Comparison of ENCODE assay signal across 14 cellular contexts in the genomic region with DNA sequence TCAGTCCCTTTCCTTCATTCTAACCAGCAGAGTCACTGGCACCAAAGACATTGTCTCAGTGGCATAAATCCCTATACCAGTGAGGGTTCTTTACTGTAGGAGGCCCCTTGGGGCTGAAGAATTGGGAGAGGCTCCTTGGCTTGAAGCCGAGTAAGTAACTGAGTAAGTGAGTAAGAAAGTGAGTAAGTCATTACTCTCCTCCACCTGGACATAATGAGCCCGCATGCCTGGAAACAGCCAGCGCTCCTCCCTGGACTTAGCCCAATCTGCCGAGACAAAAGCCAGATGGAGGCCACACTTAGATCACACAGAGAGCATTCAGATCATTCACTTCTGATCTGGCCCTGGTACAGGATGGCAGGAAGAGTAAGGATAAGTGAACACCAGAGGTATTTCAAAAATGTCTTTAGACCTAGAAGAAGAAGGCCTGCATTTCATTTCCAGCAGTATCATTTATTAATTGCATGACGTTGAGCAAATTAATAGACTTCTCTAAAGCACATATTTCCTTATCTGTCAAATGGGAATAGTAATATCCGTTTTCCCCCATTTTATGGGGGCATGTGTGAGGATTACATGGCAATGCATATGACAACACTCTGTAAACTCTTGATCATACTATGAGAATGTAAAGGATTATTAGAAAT. TPM values are rescaled to one million over a fixed set of nuclear protein-coding genes. Genes with fewer than 3 reads are reported as not detected.
DNase-seq lines count a peak whose midpoint lies in the region; ATAC-seq, FAIRE-seq and TF ChIP-seq lines count a peak whose summit lies in the region.
"Had no signal": no experiment of that assay in that cellular context is flagged by ENCODE, and none has a peak within 500 bp of the region (broad histone marks: within the 10 kb centered on the region; RNA-seq: fewer than 3 reads in every experiment).

No MANE protein-coding gene starts in this region.

- FAIRE-seq in A549 (lab: Jason Lieb, UNC) = no peak
- FAIRE-seq in bronchial epithelial cell (lab: Jason Lieb, UNC) = peak; percentile 93
- FAIRE-seq: H1 had no signal

- TF ChIP-seq EP300 in A549 (IDR thresholded peaks at IDR 0.05) (no peak), Ishikawa (IDR thresholded peaks at IDR 0.05; ENCODE audit: borderline replicate concordance) (peak; percentile 68; the same call in 1 of the 2 replicates)

- no peaks in the 10 kb centered on the region for H3K9me3 ChIP-seq in A549
- H3K9me3 ChIP-seq: ascending aorta, thoracic aorta had no signal

- H3K27ac ChIP-seq in A549 = peak overlapping the region; percentile 85 to 91

- peak in 1 of 2 experiments; percentile 48 for DNase-seq in A549 (ENCODE audit: low read depth in 1 of 2, low spot score in 1 of 2)
- DNase-seq in bronchial epithelial cell (ENCODE audit: low read depth) = peak; percentile 94
- no peak for DNase-seq in left colon
- no peak for DNase-seq in NCI-H1436 treated with DMSO at 0.1 percent for 48 hours (lab: John Stamatoyannopoulos, UW)
- no peak for DNase-seq in NCI-H2081 treated with DMSO at 0.1 percent for 48 hours (lab: John Stamatoyannopoulos, UW)
- no peak for DNase-seq in GM19240 (ENCODE audit: insufficient read length, low spot score)
- DNase-seq: activated CD4-positive, alpha-beta T cell treated with anti-CD3 and anti-CD28 coated beads for 1 hour; AML-193; NCI-H774 had no signal

- CTCF ChIA-PET in A549 (lab: Yijun Ruan, JAX) = interaction anchor here (2.1 to 4.6 kb wide), 2 partner anchors 9 to 44 kb away, joined by 9 to 31 read pairs; partner anchors contain the start of gene MICAL3

- TF ChIP-seq CTCF in A549 (IDR thresholded peaks at IDR 0.05) = no peak
- no peak for TF ChIP-seq CTCF in bronchial epithelial cell (IDR thresholded peaks at IDR 0.05; ENCODE audit: insufficient read depth, low read length, severe bottlenecking)

- intact Hi-C loops in left colon (cut with DNase I, micrococcal nuclease) = no loop called here

- peaks cover 57% of the 10 kb centered on the region for H3K4me1 ChIP-seq in A549

- H3K4me3 ChIP-seq in A549 (no peak overlapping the region), bronchial epithelial cell (ENCODE audit: low read depth, low read length) (no peak overlapping the region)
- H3K4me3 ChIP-seq: ascending aorta, thoracic aorta had no signal

- POLR2A ChIA-PET in A549 (lab: Yijun Ruan, JAX) = no interaction called here

- no peaks in the 10 kb centered on the region for H3K36me3 ChIP-seq in bronchial epithelial cell (ENCODE audit: control insufficient read depth, insufficient read depth, low read length)
- H3K36me3 ChIP-seq: ascending aorta, thoracic aorta had no signal

- ATAC-seq in A549 = peak in 1 of 2 experiments; percentile 68; a peak in 5 of 6 replicates
- ATAC-seq in left colon = peak; percentile 64
- ATAC-seq in GM21447 (IDR thresholded peaks at IDR 0.05; ENCODE audit: unreplicated experiment) = no peak

- WGBS in A549 (ENCODE audit: missing lambda C conversion rate) = 11% methylated on average over 6 of the region's 6 CpGs

- no peak for TF ChIP-seq POLR2A in A549 (IDR thresholded peaks at IDR 0.05; ENCODE audit: low read length)

- no peaks in the 10 kb centered on the region for H3K27me3 ChIP-seq in bronchial epithelial cell (ENCODE audit: control insufficient read depth, insufficient read depth, low read length)
- H3K27me3 ChIP-seq: ascending aorta had no signal

- TF ChIP-seq RAD21 in A549 (conservative IDR thresholded peaks at IDR 0.05 in 1 of 2, IDR thresholded peaks at IDR 0.05 in 1 of 2) (no peak), Ishikawa (IDR thresholded peaks at IDR 0.05; ENCODE audit: low read depth) (0 out of 2 replicates have a peak, but pooled peaks have one; percentile 11)

- H3K4me2 ChIP-seq in A549 = peak overlapping the region; percentile 79

TF ChIP-seq in A549, 52 proteins besides CTCF, POLR2A, EP300 and RAD21:
- TF ChIP-seq FOSL2 (IDR thresholded peaks at IDR 0.05) = no peak
- TF ChIP-seq FOSL2 (CRISPR knock-in tag; IDR thresholded peaks at IDR 0.05) = no peak
- TF ChIP-seq JUNB (IDR thresholded peaks at IDR 0.05) = 0 out of 2 replicates have a peak, but pooled peaks have one; percentile 32
- 0 out of 5 replicates have a peak, but pooled peaks have one; percentile 8 to 13 for TF ChIP-seq JUN (IDR thresholded peaks at IDR 0.05)
- TF ChIP-seq RNF2 (IDR thresholded peaks at IDR 0.05; ENCODE audit: borderline replicate concordance, low read depth) = no peak
- TF ChIP-seq RCOR1 (IDR thresholded peaks at IDR 0.05; ENCODE audit: low read depth, low read length) = no peak
- no peak for TF ChIP-seq FOXS1 (CRISPR knock-in tag; IDR thresholded peaks at IDR 0.05)
- no peak for TF ChIP-seq MYC (IDR thresholded peaks at IDR 0.05; ENCODE audit: borderline replicate concordance, low read length)
- no peak for TF ChIP-seq HDAC2 (IDR thresholded peaks at IDR 0.05)
- no peak for TF ChIP-seq NFE2L2 (conservative IDR thresholded peaks at IDR 0.05; ENCODE audit: low read length)
- TF ChIP-seq, protein P1, sequence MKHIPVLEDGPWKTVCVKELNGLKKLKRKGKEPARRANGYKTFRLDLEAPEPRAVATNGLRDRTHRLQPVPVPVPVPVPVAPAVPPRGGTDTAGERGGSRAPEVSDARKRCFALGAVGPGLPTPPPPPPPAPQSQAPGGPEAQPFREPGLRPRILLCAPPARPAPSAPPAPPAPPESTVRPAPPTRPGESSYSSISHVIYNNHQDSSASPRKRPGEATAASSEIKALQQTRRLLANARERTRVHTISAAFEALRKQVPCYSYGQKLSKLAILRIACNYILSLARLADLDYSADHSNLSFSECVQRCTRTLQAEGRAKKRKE (CRISPR knock-in tag; IDR thresholded peaks at IDR 0.05; ENCODE audit: low read depth) = no peak
- no peak for TF ChIP-seq CEBPB (IDR thresholded peaks at IDR 0.05)

TF ChIP-seq in Ishikawa, 13 proteins besides CTCF, POLR2A, EP300 and RAD21:
- peak; percentile 58; the same call in 1 of the 2 replicates for TF ChIP-seq TCF12 (IDR thresholded peaks at IDR 0.05; ENCODE audit: low read depth)
- peak; percentile 87 for TF ChIP-seq NFIC (IDR thresholded peaks at IDR 0.05)
- no peak for TF ChIP-seq REST (IDR thresholded peaks at IDR 0.05; ENCODE audit: low read depth)

RNA-seq across cellular contexts. Expression of gene MICAL3, which starts 8.2 kb away (rescaled TPM):
- polyA plus RNA-seq in A549 (2011; rRNA removed) = 18.7 and 20.5 TPM in 2 replicates
- polyA plus RNA-seq in A549 (2012; cell fraction: cytosol; rRNA removed) = 13.3 and 17.7 TPM in 2 replicates
- polyA plus RNA-seq in A549 (2012; cell fraction: nucleus; rRNA removed) = 74.0 and 74.6 TPM in 2 replicates
- polyA plus RNA-seq in A549 (2017; fragmentation: RNase III; extraction: RNeasy Plus Mini Kit Qiagen cat#74134 plus additional on column Dnase treatment) = 30.1 to 35.1 TPM (median 30.3 TPM) in 3 replicates
- 28.0 and 34.1 TPM in 2 replicates for polyA minus RNA-seq in A549 (2011; rRNA and poly(A)+ RNA removed)
- total RNA-seq in bronchial epithelial cell = 13.4 and 13.6 TPM in 2 replicates
- total RNA-seq in left colon = 100 to 1,000 TPM in 1 of 2 donors, 10 to 100 TPM in 1; 93.6 to 114 TPM

RNA-seq across cellular contexts. Expression of gene PEX26, which starts 45.2 kb away (rescaled TPM):
- polyA plus RNA-seq in A549 (2011; rRNA removed) (12.4 and 15.3 TPM in 2 replicates), A549 (2017; fragmentation: RNase III; extraction: RNeasy Plus Mini Kit Qiagen cat#74134 plus additional on column Dnase treatment) (10.8 to 12.7 TPM (median 11.8 TPM) in 3 replicates)
- polyA plus RNA-seq in A549 (2012; cell fraction: cytosol; rRNA removed) = 6.8 and 11.5 TPM in 2 replicates
- 8.3 and 9.9 TPM in 2 replicates for polyA plus RNA-seq in A549 (2012; cell fraction: nucleus; rRNA removed)
- 23.8 and 24.1 TPM in 2 replicates for polyA minus RNA-seq in A549 (2011; rRNA and poly(A)+ RNA removed)
- total RNA-seq in bronchial epithelial cell (11.8 and 12.4 TPM in 2 replicates), left colon (100 to 1,000 TPM; 128 to 196 TPM)
